Comparison of ENCODE assay signal across 10 cellular contexts in genomic region chr19:5953680-5954213, GRCh38. TPM values are rescaled to one million over a fixed set of nuclear protein-coding genes. Genes with fewer than 3 reads are reported as not detected.
DNase-seq lines count a peak whose midpoint lies in the region; ATAC-seq, FAIRE-seq and TF ChIP-seq lines count a peak whose summit lies in the region.
"Had no signal": no experiment of that assay in that cellular context is flagged by ENCODE, and none has a peak within 500 bp of the region (broad histone marks: within the 10 kb centered on the region; RNA-seq: fewer than 3 reads in every experiment).

No MANE protein-coding gene starts in this region.

- DNase-seq in DMS153 treated with DMSO at 0.1 percent for 48 hours (lab: John Stamatoyannopoulos, UW; ENCODE audit: unreplicated experiment): peak; percentile 12
- no peak for DNase-seq in DMS153 (lab: John Stamatoyannopoulos, UW)
- peak; percentile 15 for DNase-seq in activated T-helper 9 cell treated with anti-CD3 and anti-CD28 coated beads, Interleukin-2, amount 50 U/mL, for 16 hours (ENCODE audit: low read depth)
- peak; percentile 32 for DNase-seq in kidney
- DNase-seq in superior temporal gyrus (ENCODE audit: extremely low spot score): peak; percentile 52
- DNase-seq in G401 (ENCODE audit: low spot score): no peak

- H3K36me3 ChIP-seq in kidney (ENCODE audit: control insufficient read depth in 1 of 2, insufficient read depth in 2 of 2, low read length in 2 of 2): no peaks in the 10 kb centered on the region

- in situ Hi-C loops in G401 (cut with HindIII; ENCODE audit: low sequenced_read_pairs): no loop called here

- H3K27ac ChIP-seq in kidney (ENCODE audit: low read depth in 2 of 2, low read length in 2 of 2): no peak overlapping the region
- H3K27ac ChIP-seq: 22Rv1 had no signal

- no peak for FAIRE-seq in kidney (lab: Jason Lieb, UNC)
- FAIRE-seq: colon had no signal

- H3K9me3 ChIP-seq in kidney (ENCODE audit: control insufficient read depth in 1 of 2, low read length in 2 of 2): no peaks in the 10 kb centered on the region

- no peak for TF ChIP-seq CTCF in kidney (IDR thresholded peaks at IDR 0.05; ENCODE audit: borderline replicate concordance, extremely low read depth, insufficient read depth)

- H3K4me3 ChIP-seq in kidney (ENCODE audit: low read length in 2 of 2): no peak overlapping the region

- H3K4me1 ChIP-seq in kidney (ENCODE audit: control insufficient read depth in 1 of 2, insufficient read depth in 1 of 2, low read depth in 1 of 2, low read length in 2 of 2): peaks cover 34 to 38% of the 10 kb centered on the region in 2 donors

- ATAC-seq in GM21360 (IDR thresholded peaks at IDR 0.05; ENCODE audit: unreplicated experiment) (no peak), GM19395 (IDR thresholded peaks at IDR 0.05; ENCODE audit: unreplicated experiment) (no peak)

- intact Hi-C loops in kidney (cut with DNase I): no loop called here

- no peak overlapping the region for H3K9ac ChIP-seq in kidney (ENCODE audit: low read length in 2 of 2)

RNA-seq across cellular contexts. Expression of gene RANBP3, which starts 24.2 kb away (rescaled TPM):
- 69.7 TPM for total RNA-seq in kidney
- polyA plus RNA-seq in kidney (ENCODE audit: insufficient read depth, low read depth, low replicate concordance): 33.7 TPM
- 55.2 and 71.9 TPM in 2 replicates for total RNA-seq in G401 (2014; rRNA removed; shearing (Covaris generic))

RNA-seq across cellular contexts. Expression of gene CAPS, which starts 39.7 kb away (rescaled TPM):
- 82.1 TPM for total RNA-seq in kidney
- polyA plus RNA-seq in kidney (ENCODE audit: insufficient read depth, low read depth, low replicate concordance): 53.0 TPM
- 0.31 and 5.8 TPM in 2 replicates for total RNA-seq in G401 (2014; rRNA removed; shearing (Covaris generic))

RNA-seq across cellular contexts. Expression of gene VMAC, which starts 49.1 kb away (rescaled TPM):
- 8.7 TPM for total RNA-seq in kidney
- polyA plus RNA-seq in kidney (ENCODE audit: insufficient read depth, low read depth, low replicate concordance): 2.3 TPM
- 2.2 and 2.6 TPM in 2 replicates for total RNA-seq in G401 (2014; rRNA removed; shearing (Covaris generic))

RNA-seq across cellular contexts. Expression of gene NDUFA11, which starts 50.2 kb away (rescaled TPM):
- total RNA-seq in kidney: 200 TPM
- polyA plus RNA-seq in kidney (ENCODE audit: insufficient read depth, low read depth, low replicate concordance): 763 TPM
- total RNA-seq in G401 (2014; rRNA removed; shearing (Covaris generic)): 430 and 662 TPM in 2 replicates

Comparison
In these comparisons a context has a peak if more than half of its experiments do, and no peak if none do; other contexts are left out.
1. DNase-seq: peak in DMS153 treated with DMSO at 0.1 percent for 48 hours (single experiment), activated T-helper 9 cell treated with anti-CD3 and anti-CD28 coated beads, Interleukin-2, amount 50 U/mL, for 16 hours (single experiment), kidney (single experiment) and superior temporal gyrus (single experiment); none in DMS153 (single experiment) and G401 (single experiment).
2. RNA of gene CAPS, which starts 39.7 kb away (total RNA-seq): 82.1 TPM in kidney (single experiment); 0.31 to 5.8 TPM in G401; every median in the first group is over 10 times any median in the second.